In genomic region chr22:46012881-46013281, GRCh38 we compare ENCODE assay signal across 9 cellular contexts. TPM values are rescaled to one million over a fixed set of nuclear protein-coding genes. Genes with fewer than 3 reads are reported as not detected.
A peak's percentile ranks its signal among the peaks of the same experiment; 100 is the strongest.
DNase-seq lines count a peak whose midpoint lies in the region; ATAC-seq and TF ChIP-seq lines count a peak whose summit lies in the region.
"Had no signal": no experiment of that assay in that cellular context is flagged by ENCODE, and none has a peak within 500 bp of the region (broad histone marks: within the 10 kb centered on the region; RNA-seq: fewer than 3 reads in every experiment).

No MANE protein-coding gene starts in this region.

- peaks cover 2% of the 10 kb centered on the region for H3K27me3 Mint-ChIP-seq in activated CD4-positive, alpha-beta T cell treated with anti-CD3 and anti-CD28 coated beads, Interleukin-2, amount 10 ng/mL, durations not matched to agents 24 days and 14 days
- no peaks in the 10 kb centered on the region for H3K27me3 Mint-ChIP-seq in mesothelial cell of epicardium (ENCODE audit: low read depth)

- no peaks in the 10 kb centered on the region for H3K36me3 Mint-ChIP-seq in activated CD4-positive, alpha-beta T cell treated with anti-CD3 and anti-CD28 coated beads, Interleukin-2, amount 10 ng/mL, durations not matched to agents 24 days and 14 days (ENCODE audit: low read depth)
- H3K36me3 Mint-ChIP-seq in mesothelial cell of epicardium: peaks cover 2% of the 10 kb centered on the region

- peaks cover 7% of the 10 kb centered on the region for H3K4me1 Mint-ChIP-seq in activated CD4-positive, alpha-beta T cell treated with anti-CD3 and anti-CD28 coated beads, Interleukin-2, amount 10 ng/mL, durations not matched to agents 24 days and 14 days
- H3K4me1 Mint-ChIP-seq in mesothelial cell of epicardium: peaks cover 20% of the 10 kb centered on the region

- H3K4me3 ChIP-seq in upper lobe of left lung: peak overlapping the region in 2 of 4 donors; percentile 67 to 75

- H3K9me3 Mint-ChIP-seq in activated CD4-positive, alpha-beta T cell treated with anti-CD3 and anti-CD28 coated beads, Interleukin-2, amount 10 ng/mL, durations not matched to agents 24 days and 14 days: no peaks in the 10 kb centered on the region
- peaks cover 10% of the 10 kb centered on the region for H3K9me3 Mint-ChIP-seq in mesothelial cell of epicardium

- H3K4me3 Mint-ChIP-seq in activated CD4-positive, alpha-beta T cell treated with anti-CD3 and anti-CD28 coated beads, Interleukin-2, amount 10 ng/mL, durations not matched to agents 24 days and 14 days: peak overlapping the region; percentile 83
- peak overlapping the region; percentile 86 for H3K4me3 Mint-ChIP-seq in mesothelial cell of epicardium

- no peaks in the 10 kb centered on the region for H3K36me3 ChIP-seq in upper lobe of left lung

- no peak for DNase-seq in activated CD4-positive, alpha-beta T cell treated with anti-CD3 and anti-CD28 coated beads, Interleukin-2, amount 10 ng/mL, durations not matched to agents 24 days and 14 days
- no peak for DNase-seq in activated CD4-positive, alpha-beta T cell treated with anti-CD3 and anti-CD28 coated beads for 1 hour
- DNase-seq in mesothelial cell of epicardium (ENCODE audit: low spot score in 2 of 2, unreplicated experiment in 2 of 2): no peak
- peak in 1 of 2 donors; percentile 83 for DNase-seq in upper lobe of left lung
- DNase-seq in SIG-M5 (lab: John Stamatoyannopoulos, UW): no peak
- DNase-seq in HuH-7 (ENCODE audit: low spot score): no peak

- TF ChIP-seq CTCF in mesothelial cell of epicardium (IDR thresholded peaks at IDR 0.05; ENCODE audit: unreplicated experiment) (no peak), upper lobe of left lung (IDR thresholded peaks at IDR 0.05) (no peak)

- H3K27ac ChIP-seq in cingulate gyrus (ENCODE audit: low read depth, low read length): peak overlapping the region; percentile 94
- H3K27ac ChIP-seq in upper lobe of left lung: peak overlapping the region; percentile 93 to 99 (median 96)

- peaks cover 0 to 8% (median 2%) of the 10 kb centered on the region in 4 donors for H3K9me3 ChIP-seq in upper lobe of left lung

- no peaks in the 10 kb centered on the region for H3K27me3 ChIP-seq in upper lobe of left lung

- no peak for TF ChIP-seq EP300 in upper lobe of left lung (IDR thresholded peaks at IDR 0.05)

- ATAC-seq in upper lobe of left lung (ENCODE audit: low FRiP score in 2 of 2) (no peak), HG03135 (IDR thresholded peaks at IDR 0.05; ENCODE audit: unreplicated experiment) (no peak)

- intact Hi-C loops in activated CD4-positive, alpha-beta T cell treated with anti-CD3 and anti-CD28 coated beads, Interleukin-2, amount 10 ng/mL, durations not matched to agents 24 days and 14 days (cut with micrococcal nuclease): loop anchor here (1.0 kb wide), 3 partner anchors 23 to 59 kb away; no protein-coding TSS in a partner anchor

- peaks cover 19 to 33% (median 27%) of the 10 kb centered on the region in 4 donors for H3K4me1 ChIP-seq in upper lobe of left lung

- peak overlapping the region; percentile 82 for H3K27ac Mint-ChIP-seq in activated CD4-positive, alpha-beta T cell treated with anti-CD3 and anti-CD28 coated beads, Interleukin-2, amount 10 ng/mL, durations not matched to agents 24 days and 14 days
- peak overlapping the region; percentile 95 for H3K27ac Mint-ChIP-seq in mesothelial cell of epicardium

- no peak for TF ChIP-seq POLR2A in upper lobe of left lung (IDR thresholded peaks at IDR 0.05)

- WGBS in upper lobe of left lung, 2 donors: 60 to 64% methylated on average over 7 to 11 of the region's 11 CpGs

RNA-seq across cellular contexts. Expression of gene WNT7B, which starts 35.9 kb away (rescaled TPM):
- not detected in 2 replicates for total RNA-seq in activated CD4-positive, alpha-beta T cell treated with anti-CD3 and anti-CD28 coated beads, Interleukin-2, amount 10 ng/mL, durations not matched to agents 24 days and 14 days
- total RNA-seq in mesothelial cell of epicardium: 11.2 to 12.2 TPM (median 12.0 TPM) in 3 replicates
- 10 to 100 TPM in 2 of 6 donors, 1 to 10 TPM in 4; 5.2 to 15.6 (median 8.8) TPM for total RNA-seq in upper lobe of left lung
- total RNA-seq: dermis microvascular lymphatic vessel endothelial cell had no signal
